ENCODE assay signal across 1 cellular context in genomic region chr10:22410394-22410793, GRCh38.
TF ChIP-seq lines count a peak whose summit lies in the region.

No MANE protein-coding gene starts in this region.

TF ChIP-seq in K562, 482 proteins besides CTCF, POLR2A, EP300 and RAD21 (continued from another document):
- TF ChIP-seq ZNF512 (tag; IDR thresholded peaks at IDR 0.05) (no peak), GMEB1 (CRISPR knock-in tag; IDR thresholded peaks at IDR 0.05) (no peak), MAFG (tag; conservative IDR thresholded peaks at IDR 0.05) (0 out of 2 replicates have a peak, but pooled peaks have one; percentile 22), RBFOX2 (IDR thresholded peaks at IDR 0.05; ENCODE audit: low read depth, low read length) (no peak), ZNF347 (CRISPR knock-in tag; IDR thresholded peaks at IDR 0.05; ENCODE audit: low read depth) (no peak), GATA2 (CRISPR knock-in tag; IDR thresholded peaks at IDR 0.05) (no peak), EHMT2 (IDR thresholded peaks at IDR 0.05) (peak; percentile 29; the same call in 1 of the 2 replicates), SMAD3 (CRISPR knock-in tag; conservative IDR thresholded peaks at IDR 0.05) (no peak), ATF2 (CRISPR knock-in tag; IDR thresholded peaks at IDR 0.05) (no peak), MNT (conservative IDR thresholded peaks at IDR 0.05) (0 out of 4 replicates have a peak, but pooled peaks of 1 of the 2 experiments have one; percentile 37), OTX1 (CRISPR knock-in tag; IDR thresholded peaks at IDR 0.05) (no peak), NFE2 (IDR thresholded peaks at IDR 0.05; ENCODE audit: low read depth) (peak; percentile 63), EGR1 (conservative IDR thresholded peaks at IDR 0.05) (peak; percentile 15; the same call in 1 of the 2 replicates), U2AF2 (optimal IDR thresholded peaks at IDR 0.05; ENCODE audit: low read depth, low read length) (no peak), ZNF589 (CRISPR knock-in tag; IDR thresholded peaks at IDR 0.05; ENCODE audit: low read depth) (no peak), NUFIP1 (IDR thresholded peaks at IDR 0.05; ENCODE audit: partially characterized antibody) (no peak), TAF15 (IDR thresholded peaks at IDR 0.05; ENCODE audit: low read depth, low read length) (no peak), C11orf30 (IDR thresholded peaks at IDR 0.05; ENCODE audit: low read depth) (peak; percentile 47), HDAC8 (tag; IDR thresholded peaks at IDR 0.05) (no peak), ZMIZ1 (IDR thresholded peaks at IDR 0.05; ENCODE audit: low read depth in 2 of 2, low read length in 2 of 2) (no peak), ZNF395 (CRISPR knock-in tag; IDR thresholded peaks at IDR 0.05) (0 out of 2 replicates have a peak, but pooled peaks have one; percentile 24), NONO (IDR thresholded peaks at IDR 0.05; ENCODE audit: low read depth in 2 of 2, low read length in 1 of 2) (no peak), ZFX (CRISPR knock-in tag; IDR thresholded peaks at IDR 0.05) (no peak), DPF2 (IDR thresholded peaks at IDR 0.05) (0 out of 2 replicates have a peak, but pooled peaks have one; percentile 7), ZNF780A (CRISPR knock-in tag; IDR thresholded peaks at IDR 0.05) (no peak), XRCC5 (IDR thresholded peaks at IDR 0.05; ENCODE audit: low read depth, low read length) (no peak), GTF2E2 (tag; IDR thresholded peaks at IDR 0.05) (no peak)
- TF ChIP-seq, protein P1, sequence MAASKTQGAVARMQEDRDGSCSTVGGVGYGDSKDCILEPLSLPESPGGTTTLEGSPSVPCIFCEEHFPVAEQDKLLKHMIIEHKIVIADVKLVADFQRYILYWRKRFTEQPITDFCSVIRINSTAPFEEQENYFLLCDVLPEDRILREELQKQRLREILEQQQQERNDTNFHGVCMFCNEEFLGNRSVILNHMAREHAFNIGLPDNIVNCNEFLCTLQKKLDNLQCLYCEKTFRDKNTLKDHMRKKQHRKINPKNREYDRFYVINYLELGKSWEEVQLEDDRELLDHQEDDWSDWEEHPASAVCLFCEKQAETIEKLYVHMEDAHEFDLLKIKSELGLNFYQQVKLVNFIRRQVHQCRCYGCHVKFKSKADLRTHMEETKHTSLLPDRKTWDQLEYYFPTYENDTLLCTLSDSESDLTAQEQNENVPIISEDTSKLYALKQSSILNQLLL (CRISPR knock-in tag; IDR thresholded peaks at IDR 0.05; ENCODE audit: borderline replicate concordance): no peak
